31 cellular contexts compared by ENCODE assay signal in genomic region chr17:10249271-10250010, GRCh38. TPM values are rescaled to one million over a fixed set of nuclear protein-coding genes. Genes with fewer than 3 reads are reported as not detected.
"Had no signal": no experiment of that assay in that cellular context is flagged by ENCODE, and none has a peak within 500 bp of the region (broad histone marks: within the 10 kb centered on the region; RNA-seq: fewer than 3 reads in every experiment).

No MANE protein-coding gene starts in this region.

- FAIRE-seq: colon, frontal cortex had no signal

- H3K27me3 ChIP-seq: body of pancreas, dorsolateral prefrontal cortex had no signal

- DNase-seq: activated CD4-positive, alpha-beta memory T cell treated with anti-CD3 and anti-CD28 coated beads for 36 hours; activated CD4-positive, alpha-beta T cell treated with anti-CD3 and anti-CD28 coated beads for 36 hours; activated CD4-positive, alpha-beta T cell treated with anti-CD3 and anti-CD28 coated beads, Interleukin-2, amount 10 ng/mL, durations not matched to agents 24 days and 14 days; activated CD4-positive, CD25-positive, alpha-beta regulatory T cell; activated CD4-positive, CD25-positive, alpha-beta regulatory T cell treated with anti-CD3 and anti-CD28 coated beads, Interleukin-2, amount 50 U/mL, for 72 hours; activated CD8-positive, alpha-beta memory T cell treated with anti-CD3 and anti-CD28 coated beads, Interleukin-2, amount 10 ng/mL, durations not matched to agents 7 days and 5 days; activated CD8-positive, alpha-beta memory T cell treated with anti-CD3 and anti-CD28 coated beads, Interleukin-2, amount 50 U/mL, for 4 hours; activated CD8-positive, alpha-beta T cell treated with anti-CD3 and anti-CD28 coated beads, Interleukin-2, amount 10 ng/mL, durations not matched to agents 7 days and 5 days; activated effector memory CD4-positive, alpha-beta T cell treated with anti-CD3 and anti-CD28 coated beads, Interleukin-2, amount 50 U/mL, for 16 hours; activated naive CD4-positive, alpha-beta T cell; activated naive CD4-positive, alpha-beta T cell treated with anti-CD3 and anti-CD28 coated beads, Interleukin-2, amount 10 ng/mL, durations not matched to agents 7 days and 5 days; activated naive CD8-positive, alpha-beta T cell treated with anti-CD3 and anti-CD28 coated beads, Interleukin-2, amount 10 ng/mL, durations not matched to agents 7 days and 5 days; activated T-cell treated with anti-CD3 and anti-CD28 coated beads, Interleukin-2, amount 50 U/mL, for 1 hour; activated T-cell treated with anti-CD3 and anti-CD28 coated beads, Interleukin-2, amount 50 U/mL, for 48 hours; amniotic stem cell; anterior cingulate cortex; body of pancreas; caudate nucleus; dorsolateral prefrontal cortex; effector memory CD8-positive, alpha-beta T cell; erythroblast; foreskin fibroblast; head of caudate nucleus; T-helper 2 cell had no signal

- H3K9me3 ChIP-seq: body of pancreas, esophagus muscularis mucosa had no signal

- H3K4me3 ChIP-seq: body of pancreas, dorsolateral prefrontal cortex, esophagus muscularis mucosa had no signal

- H3K9me3 Mint-ChIP-seq: activated CD4-positive, alpha-beta T cell treated with anti-CD3 and anti-CD28 coated beads, Interleukin-2, amount 10 ng/mL, durations not matched to agents 24 days and 14 days; activated naive CD8-positive, alpha-beta T cell treated with anti-CD3 and anti-CD28 coated beads, Interleukin-2, amount 10 ng/mL, durations not matched to agents 7 days and 5 days; activated T-helper 1 cell treated with anti-CD3 and anti-CD28 coated beads, Interleukin-12 subunit alpha, Interleukin-12 subunit beta, Interleukin-2, Interleukin-4 antibody, amounts not matched to agents 30 ng/mL and 10 ng/mL and 1 ng/mL, durations not matched to agents 14 hours and 24 hours and 36 hours; activated T-helper 2 cell treated with anti-CD3 and anti-CD28 coated beads, Interferon-gamma antibody, Interleukin-2, Interleukin-4, amounts not matched to agents 10 μg/mL and 5 μg/mL and 100 μg/mL, durations not matched to agents 14 hours and 24 hours and 36 hours; effector memory CD8-positive, alpha-beta T cell had no signal

- H3K27ac ChIP-seq: body of pancreas, dorsolateral prefrontal cortex, esophagus muscularis mucosa had no signal

- H3K36me3 ChIP-seq: esophagus muscularis mucosa had no signal

- H3K4me1 Mint-ChIP-seq: activated CD4-positive, alpha-beta T cell treated with anti-CD3 and anti-CD28 coated beads for 36 hours; activated CD4-positive, alpha-beta T cell treated with anti-CD3 and anti-CD28 coated beads, Interleukin-2, amount 10 ng/mL, durations not matched to agents 24 days and 14 days; activated naive CD4-positive, alpha-beta T cell treated with anti-CD3 and anti-CD28 coated beads, Interleukin-2, amount 10 ng/mL, durations not matched to agents 7 days and 5 days; activated naive CD8-positive, alpha-beta T cell treated with anti-CD3 and anti-CD28 coated beads, Interleukin-2, amount 10 ng/mL, durations not matched to agents 7 days and 5 days had no signal

- H3K27me3 Mint-ChIP-seq: activated CD4-positive, alpha-beta memory T cell treated with anti-CD3 and anti-CD28 coated beads for 36 hours; activated CD4-positive, alpha-beta T cell treated with anti-CD3 and anti-CD28 coated beads, Interleukin-2, amount 10 ng/mL, durations not matched to agents 24 days and 14 days; activated CD8-positive, alpha-beta memory T cell treated with anti-CD3 and anti-CD28 coated beads, Interleukin-2, amount 10 ng/mL, durations not matched to agents 7 days and 5 days; activated naive CD4-positive, alpha-beta T cell treated with anti-CD3 and anti-CD28 coated beads, Interleukin-2, amount 10 ng/mL, durations not matched to agents 7 days and 5 days had no signal

- H3K27ac Mint-ChIP-seq: activated CD4-positive, alpha-beta memory T cell treated with anti-CD3 and anti-CD28 coated beads for 36 hours; activated CD4-positive, alpha-beta T cell treated with anti-CD3 and anti-CD28 coated beads for 36 hours; activated CD4-positive, alpha-beta T cell treated with anti-CD3 and anti-CD28 coated beads, Interleukin-2, amount 10 ng/mL, durations not matched to agents 24 days and 14 days; activated CD8-positive, alpha-beta memory T cell treated with anti-CD3 and anti-CD28 coated beads, Interleukin-2, amount 10 ng/mL, durations not matched to agents 7 days and 5 days; activated CD8-positive, alpha-beta T cell treated with anti-CD3 and anti-CD28 coated beads, Interleukin-2, amount 10 ng/mL, durations not matched to agents 7 days and 5 days; activated naive CD4-positive, alpha-beta T cell treated with anti-CD3 and anti-CD28 coated beads, Interleukin-2, amount 10 ng/mL, durations not matched to agents 7 days and 5 days; activated naive CD4-positive, alpha-beta T cell treated with anti-CD3 and anti-CD28 coated beads, Interleukin-2, amount 50 U/mL, for 72 hours; activated naive CD8-positive, alpha-beta T cell treated with anti-CD3 and anti-CD28 coated beads, Interleukin-2, amount 10 ng/mL, durations not matched to agents 7 days and 5 days; activated T-helper 1 cell treated with anti-CD3 and anti-CD28 coated beads, Interleukin-12 subunit alpha, Interleukin-12 subunit beta, Interleukin-2, Interleukin-4 antibody, amounts not matched to agents 30 ng/mL and 10 ng/mL and 1 ng/mL, durations not matched to agents 14 hours and 24 hours and 36 hours; activated T-helper 2 cell treated with anti-CD3 and anti-CD28 coated beads, Interferon-gamma antibody, Interleukin-2, Interleukin-4, amounts not matched to agents 10 μg/mL and 5 μg/mL and 100 μg/mL, durations not matched to agents 14 hours and 24 hours and 36 hours; effector memory CD8-positive, alpha-beta T cell had no signal

- H3K4me1 ChIP-seq: body of pancreas had no signal

- H3K36me3 Mint-ChIP-seq: activated CD4-positive, alpha-beta memory T cell treated with anti-CD3 and anti-CD28 coated beads for 36 hours; activated CD8-positive, alpha-beta memory T cell treated with anti-CD3 and anti-CD28 coated beads, Interleukin-2, amount 10 ng/mL, durations not matched to agents 7 days and 5 days; activated naive CD4-positive, alpha-beta T cell treated with anti-CD3 and anti-CD28 coated beads, Interleukin-2, amount 10 ng/mL, durations not matched to agents 7 days and 5 days; activated naive CD4-positive, alpha-beta T cell treated with anti-CD3 and anti-CD28 coated beads, Interleukin-2, amount 50 U/mL, for 72 hours; activated naive CD8-positive, alpha-beta T cell treated with anti-CD3 and anti-CD28 coated beads, Interleukin-2, amount 10 ng/mL, durations not matched to agents 7 days and 5 days had no signal

- H3K4me3 Mint-ChIP-seq: activated CD4-positive, alpha-beta memory T cell treated with anti-CD3 and anti-CD28 coated beads for 36 hours; activated CD4-positive, alpha-beta T cell treated with anti-CD3 and anti-CD28 coated beads for 36 hours; activated CD4-positive, alpha-beta T cell treated with anti-CD3 and anti-CD28 coated beads, Interleukin-2, amount 10 ng/mL, durations not matched to agents 24 days and 14 days; activated CD8-positive, alpha-beta memory T cell treated with anti-CD3 and anti-CD28 coated beads, Interleukin-2, amount 10 ng/mL, durations not matched to agents 7 days and 5 days; activated CD8-positive, alpha-beta T cell treated with anti-CD3 and anti-CD28 coated beads, Interleukin-2, amount 10 ng/mL, durations not matched to agents 7 days and 5 days; activated naive CD4-positive, alpha-beta T cell treated with anti-CD3 and anti-CD28 coated beads, Interleukin-2, amount 10 ng/mL, durations not matched to agents 7 days and 5 days; activated naive CD8-positive, alpha-beta T cell treated with anti-CD3 and anti-CD28 coated beads, Interleukin-2, amount 10 ng/mL, durations not matched to agents 7 days and 5 days; activated T-helper 1 cell treated with anti-CD3 and anti-CD28 coated beads, Interleukin-12 subunit alpha, Interleukin-12 subunit beta, Interleukin-2, Interleukin-4 antibody, amounts not matched to agents 30 ng/mL and 10 ng/mL and 1 ng/mL, durations not matched to agents 14 hours and 24 hours and 36 hours; effector memory CD8-positive, alpha-beta T cell had no signal

RNA-seq across cellular contexts. Expression of gene GAS7, which starts 51.0 kb away (rescaled TPM):
- total RNA-seq: T-helper 1 cell treated with Interleukin-12 subunit alpha and Interleukin-12 subunit beta and Interleukin-4 antibody, amounts not matched to agents 30 ng/mL and 1 ng/mL, for 36 hours had no signal
